In the genomic region with DNA sequence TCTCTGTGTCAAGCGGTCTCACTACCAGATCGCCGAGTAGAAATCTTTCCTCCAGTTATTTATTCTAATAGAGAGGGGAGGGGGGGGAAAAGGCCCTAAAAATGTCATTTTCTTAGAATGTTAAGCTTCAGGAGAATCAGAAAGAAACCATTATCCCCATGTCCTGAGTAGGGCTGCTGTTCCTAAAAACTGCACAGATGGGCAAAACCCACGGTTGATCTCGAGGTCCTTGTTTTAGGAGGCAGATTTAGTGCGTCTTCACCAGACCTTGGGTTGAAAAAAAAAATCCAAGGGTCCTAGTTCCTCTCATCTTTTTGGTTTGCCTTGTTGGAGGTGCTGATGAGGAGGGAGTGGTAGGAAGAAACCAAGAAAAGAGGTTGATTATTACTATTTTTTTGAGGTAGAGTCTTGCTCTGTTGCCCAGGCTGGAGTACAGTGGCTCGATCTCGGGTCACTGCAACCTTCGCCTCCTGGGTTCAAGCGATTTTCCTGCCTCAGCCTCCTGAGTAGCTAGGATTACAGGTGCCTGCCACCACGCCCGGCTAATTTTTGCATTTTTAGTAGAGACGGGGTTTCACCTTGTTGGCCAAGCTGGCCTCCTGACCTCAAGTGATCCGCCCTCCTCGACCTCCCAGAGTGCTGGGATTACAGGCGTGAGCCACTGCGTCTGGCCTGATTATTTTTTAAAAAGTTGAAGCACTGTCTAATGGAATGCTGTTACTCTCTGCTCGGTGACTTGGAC, we compare ENCODE assay signal across 8 cellular contexts. TPM values are rescaled to one million over a fixed set of nuclear protein-coding genes. Genes with fewer than 3 reads are reported as not detected.
DNase-seq lines count a peak whose midpoint lies in the region; ATAC-seq, FAIRE-seq and TF ChIP-seq lines count a peak whose summit lies in the region.

No MANE protein-coding gene starts in this region.

- H3K4me3 ChIP-seq in astrocyte of the spinal cord (ENCODE audit: low read depth, low read length), result peak overlapping the region; percentile 76
- peak overlapping the region; percentile 91 for H3K4me3 ChIP-seq in upper lobe of right lung

- intact Hi-C loops in upper lobe of right lung (cut with DNase I), result no loop called here

- no peaks in the 10 kb centered on the region for H3K27me3 Mint-ChIP-seq in activated naive CD4-positive, alpha-beta T cell treated with anti-CD3 and anti-CD28 coated beads, Interleukin-2, amount 50 U/mL, for 24 hours
- no peaks in the 10 kb centered on the region for H3K27me3 Mint-ChIP-seq in memory B cell

- DNase-seq in activated naive CD4-positive, alpha-beta T cell treated with anti-CD3 and anti-CD28 coated beads, Interleukin-2, amount 50 U/mL, for 16 hours, result no peak
- no peak for DNase-seq in astrocyte of the spinal cord (ENCODE audit: low read depth, low spot score)
- DNase-seq in memory B cell (ENCODE audit: low spot score in 2 of 2), result no peak
- DNase-seq in upper lobe of right lung, result peak; percentile 12
- no peak for DNase-seq in ACHN
- DNase-seq in HTR-8/SVneo (ENCODE audit: insufficient read length, low spot score), result no peak

- in situ Hi-C loops in astrocyte of the spinal cord (cut with HindIII; ENCODE audit: low sequenced_read_pairs), result no loop called here
- in situ Hi-C loops in ACHN (cut with HindIII; ENCODE audit: low pct_ligation_motif_present, low pct_unique_long_range_greater_than_20kb, low sequenced_read_pairs), result no loop called here

- no peaks in the 10 kb centered on the region for H3K27me3 ChIP-seq in upper lobe of right lung

- H3K4me1 ChIP-seq in upper lobe of right lung, result peaks cover 24% of the 10 kb centered on the region

- peak overlapping the region; percentile 96 for H3K27ac ChIP-seq in upper lobe of right lung

- H3K27ac Mint-ChIP-seq in activated naive CD4-positive, alpha-beta T cell treated with anti-CD3 and anti-CD28 coated beads, Interleukin-2, amount 50 U/mL, for 24 hours, result peak overlapping the region; percentile 81
- peak overlapping the region; percentile 72 for H3K27ac Mint-ChIP-seq in memory B cell

- no peaks in the 10 kb centered on the region for H3K9me3 ChIP-seq in upper lobe of right lung

- peak overlapping the region; percentile 92 for H3K4me3 Mint-ChIP-seq in activated naive CD4-positive, alpha-beta T cell treated with anti-CD3 and anti-CD28 coated beads, Interleukin-2, amount 50 U/mL, for 24 hours
- H3K4me3 Mint-ChIP-seq in memory B cell, result peak overlapping the region; percentile 88

- no peaks in the 10 kb centered on the region for H3K36me3 ChIP-seq in upper lobe of right lung

- TF ChIP-seq CTCF in astrocyte of the spinal cord (IDR thresholded peaks at IDR 0.05; ENCODE audit: low read depth, low read length) (no peak), upper lobe of right lung (IDR thresholded peaks at IDR 0.05) (no peak)

- no peak for ATAC-seq in memory B cell (ENCODE audit: low read depth)
- no peak for ATAC-seq in upper lobe of right lung
- no peak for ATAC-seq in GM18519 (IDR thresholded peaks at IDR 0.05; ENCODE audit: low FRiP score, unreplicated experiment)

- H3K4me1 Mint-ChIP-seq in activated naive CD4-positive, alpha-beta T cell treated with anti-CD3 and anti-CD28 coated beads, Interleukin-2, amount 50 U/mL, for 24 hours, result peaks cover 58% of the 10 kb centered on the region
- peaks cover 12% of the 10 kb centered on the region for H3K4me1 Mint-ChIP-seq in memory B cell

- no peaks in the 10 kb centered on the region for H3K9me3 Mint-ChIP-seq in activated naive CD4-positive, alpha-beta T cell treated with anti-CD3 and anti-CD28 coated beads, Interleukin-2, amount 50 U/mL, for 24 hours
- no peaks in the 10 kb centered on the region for H3K9me3 Mint-ChIP-seq in memory B cell

- FAIRE-seq in HTR-8/SVneo (lab: Jason Lieb, UNC), result no peak

- peaks cover 3% of the 10 kb centered on the region for H3K36me3 Mint-ChIP-seq in activated naive CD4-positive, alpha-beta T cell treated with anti-CD3 and anti-CD28 coated beads, Interleukin-2, amount 50 U/mL, for 24 hours
- H3K36me3 Mint-ChIP-seq in memory B cell, result peaks cover 2% of the 10 kb centered on the region

RNA-seq across cellular contexts. Expression of gene CBFB, which starts 1.4 kb away (rescaled TPM):
- total RNA-seq in upper lobe of right lung, result 63.0 TPM

RNA-seq across cellular contexts. Expression of gene CES4A, which starts 42.0 kb away (rescaled TPM):
- 13.3 TPM for total RNA-seq in upper lobe of right lung
